2 cellular contexts compared by ENCODE assay signal in the genomic region with DNA sequence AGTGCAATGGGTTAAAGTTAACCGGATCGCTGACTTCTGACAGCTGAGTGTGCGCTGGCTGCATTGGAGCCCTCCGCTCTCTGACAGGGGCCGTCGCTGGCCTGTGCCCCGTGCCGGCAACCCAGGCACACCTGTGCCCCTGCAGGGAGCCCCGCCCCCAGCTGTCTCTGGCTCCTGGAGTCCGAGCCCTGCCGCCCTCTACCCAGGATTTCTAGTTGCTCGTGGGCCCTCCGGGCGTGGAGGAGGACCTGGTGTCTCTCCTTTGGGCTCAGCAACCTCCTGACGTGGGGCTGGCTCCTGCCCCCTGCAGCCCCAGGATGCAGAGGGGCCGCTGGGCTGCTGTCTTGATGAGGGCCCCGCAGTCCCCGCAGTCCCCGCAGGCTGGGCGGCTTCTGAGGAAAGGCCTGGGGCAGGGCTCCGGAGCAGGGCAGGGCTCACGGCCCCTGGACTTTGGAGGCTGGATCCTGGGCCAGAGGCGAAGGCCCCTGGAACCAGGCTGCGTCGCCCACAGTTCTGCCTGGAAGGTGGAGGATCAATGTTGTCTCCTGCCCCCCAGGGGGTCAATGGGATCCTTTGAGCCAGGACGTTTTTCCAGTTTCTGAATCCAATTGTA.
TF ChIP-seq lines count a peak whose summit lies in the region.

No MANE protein-coding gene starts in this region.

TF ChIP-seq in WTC11, 78 proteins besides CTCF, POLR2A, EP300 and RAD21 (continued from another document):
- TF ChIP-seq JAZF1 (CRISPR knock-in tag; IDR thresholded peaks at IDR 0.05): no peak
- TF ChIP-seq GRHL2 (CRISPR knock-in tag; IDR thresholded peaks at IDR 0.05; ENCODE audit: insufficient replicate concordance, severe bottlenecking): no peak
- TF ChIP-seq, protein P1, sequence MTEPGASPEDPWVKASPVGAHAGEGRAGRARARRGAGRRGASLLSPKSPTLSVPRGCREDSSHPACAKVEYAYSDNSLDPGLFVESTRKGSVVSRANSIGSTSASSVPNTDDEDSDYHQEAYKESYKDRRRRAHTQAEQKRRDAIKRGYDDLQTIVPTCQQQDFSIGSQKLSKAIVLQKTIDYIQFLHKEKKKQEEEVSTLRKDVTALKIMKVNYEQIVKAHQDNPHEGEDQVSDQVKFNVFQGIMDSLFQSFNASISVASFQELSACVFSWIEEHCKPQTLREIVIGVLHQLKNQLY (CRISPR knock-in tag; IDR thresholded peaks at IDR 0.05): no peak
- no peak for TF ChIP-seq RELA (CRISPR knock-in tag; IDR thresholded peaks at IDR 0.05; ENCODE audit: borderline replicate concordance)
- no peak for TF ChIP-seq NFE2L1 (CRISPR knock-in tag; IDR thresholded peaks at IDR 0.05)
- no peak for TF ChIP-seq GABPB1 (CRISPR knock-in tag; IDR thresholded peaks at IDR 0.05)
- TF ChIP-seq, protein P2, sequence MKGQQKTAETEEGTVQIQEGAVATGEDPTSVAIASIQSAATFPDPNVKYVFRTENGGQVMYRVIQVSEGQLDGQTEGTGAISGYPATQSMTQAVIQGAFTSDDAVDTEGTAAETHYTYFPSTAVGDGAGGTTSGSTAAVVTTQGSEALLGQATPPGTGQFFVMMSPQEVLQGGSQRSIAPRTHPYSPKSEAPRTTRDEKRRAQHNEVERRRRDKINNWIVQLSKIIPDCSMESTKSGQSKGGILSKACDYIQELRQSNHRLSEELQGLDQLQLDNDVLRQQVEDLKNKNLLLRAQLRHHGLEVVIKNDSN (CRISPR knock-in tag; IDR thresholded peaks at IDR 0.05): no peak
- TF ChIP-seq CBFB (CRISPR knock-in tag; IDR thresholded peaks at IDR 0.05; ENCODE audit: low read depth): no peak
- TF ChIP-seq, protein P3, sequence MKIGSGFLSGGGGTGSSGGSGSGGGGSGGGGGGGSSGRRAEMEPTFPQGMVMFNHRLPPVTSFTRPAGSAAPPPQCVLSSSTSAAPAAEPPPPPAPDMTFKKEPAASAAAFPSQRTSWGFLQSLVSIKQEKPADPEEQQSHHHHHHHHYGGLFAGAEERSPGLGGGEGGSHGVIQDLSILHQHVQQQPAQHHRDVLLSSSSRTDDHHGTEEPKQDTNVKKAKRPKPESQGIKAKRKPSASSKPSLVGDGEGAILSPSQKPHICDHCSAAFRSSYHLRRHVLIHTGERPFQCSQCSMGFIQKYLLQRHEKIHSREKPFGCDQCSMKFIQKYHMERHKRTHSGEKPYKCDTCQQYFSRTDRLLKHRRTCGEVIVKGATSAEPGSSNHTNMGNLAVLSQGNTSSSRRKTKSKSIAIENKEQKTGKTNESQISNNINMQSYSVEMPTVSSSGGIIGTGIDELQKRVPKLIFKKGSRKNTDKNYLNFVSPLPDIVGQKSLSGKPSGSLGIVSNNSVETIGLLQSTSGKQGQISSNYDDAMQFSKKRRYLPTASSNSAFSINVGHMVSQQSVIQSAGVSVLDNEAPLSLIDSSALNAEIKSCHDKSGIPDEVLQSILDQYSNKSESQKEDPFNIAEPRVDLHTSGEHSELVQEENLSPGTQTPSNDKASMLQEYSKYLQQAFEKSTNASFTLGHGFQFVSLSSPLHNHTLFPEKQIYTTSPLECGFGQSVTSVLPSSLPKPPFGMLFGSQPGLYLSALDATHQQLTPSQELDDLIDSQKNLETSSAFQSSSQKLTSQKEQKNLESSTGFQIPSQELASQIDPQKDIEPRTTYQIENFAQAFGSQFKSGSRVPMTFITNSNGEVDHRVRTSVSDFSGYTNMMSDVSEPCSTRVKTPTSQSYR (CRISPR knock-in tag; IDR thresholded peaks at IDR 0.05): no peak
- TF ChIP-seq, protein P4, sequence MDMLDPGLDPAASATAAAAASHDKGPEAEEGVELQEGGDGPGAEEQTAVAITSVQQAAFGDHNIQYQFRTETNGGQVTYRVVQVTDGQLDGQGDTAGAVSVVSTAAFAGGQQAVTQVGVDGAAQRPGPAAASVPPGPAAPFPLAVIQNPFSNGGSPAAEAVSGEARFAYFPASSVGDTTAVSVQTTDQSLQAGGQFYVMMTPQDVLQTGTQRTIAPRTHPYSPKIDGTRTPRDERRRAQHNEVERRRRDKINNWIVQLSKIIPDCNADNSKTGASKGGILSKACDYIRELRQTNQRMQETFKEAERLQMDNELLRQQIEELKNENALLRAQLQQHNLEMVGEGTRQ (CRISPR knock-in tag; IDR thresholded peaks at IDR 0.05): no peak
- TF ChIP-seq, protein P5, sequence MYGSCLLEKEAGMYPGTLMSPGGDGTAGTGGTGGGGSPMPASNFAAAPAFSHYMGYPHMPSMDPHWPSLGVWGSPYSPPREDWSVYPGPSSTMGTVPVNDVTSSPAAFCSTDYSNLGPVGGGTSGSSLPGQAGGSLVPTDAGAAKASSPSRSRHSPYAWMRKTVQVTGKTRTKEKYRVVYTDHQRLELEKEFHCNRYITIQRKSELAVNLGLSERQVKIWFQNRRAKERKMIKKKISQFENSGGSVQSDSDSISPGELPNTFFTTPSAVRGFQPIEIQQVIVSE (CRISPR knock-in tag; IDR thresholded peaks at IDR 0.05; ENCODE audit: borderline replicate concordance): no peak

TF ChIP-seq in HepG2, 621 proteins besides CTCF, POLR2A, EP300 and RAD21 (continued from another document):
- TF ChIP-seq, protein P6, sequence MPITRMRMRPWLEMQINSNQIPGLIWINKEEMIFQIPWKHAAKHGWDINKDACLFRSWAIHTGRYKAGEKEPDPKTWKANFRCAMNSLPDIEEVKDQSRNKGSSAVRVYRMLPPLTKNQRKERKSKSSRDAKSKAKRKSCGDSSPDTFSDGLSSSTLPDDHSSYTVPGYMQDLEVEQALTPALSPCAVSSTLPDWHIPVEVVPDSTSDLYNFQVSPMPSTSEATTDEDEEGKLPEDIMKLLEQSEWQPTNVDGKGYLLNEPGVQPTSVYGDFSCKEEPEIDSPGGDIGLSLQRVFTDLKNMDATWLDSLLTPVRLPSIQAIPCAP (CRISPR knock-in tag; IDR thresholded peaks at IDR 0.05; ENCODE audit: low read depth): no peak
- TF ChIP-seq, protein P1 (CRISPR knock-in tag; IDR thresholded peaks at IDR 0.05): no peak
- TF ChIP-seq RFX1 (IDR thresholded peaks at IDR 0.05) (no peak), NPAS2 (CRISPR knock-in tag; IDR thresholded peaks at IDR 0.05; ENCODE audit: borderline replicate concordance) (no peak), ZNF883 (CRISPR knock-in tag; IDR thresholded peaks at IDR 0.05; ENCODE audit: not compliant biosample characterization) (no peak)
- TF ChIP-seq, protein P7, sequence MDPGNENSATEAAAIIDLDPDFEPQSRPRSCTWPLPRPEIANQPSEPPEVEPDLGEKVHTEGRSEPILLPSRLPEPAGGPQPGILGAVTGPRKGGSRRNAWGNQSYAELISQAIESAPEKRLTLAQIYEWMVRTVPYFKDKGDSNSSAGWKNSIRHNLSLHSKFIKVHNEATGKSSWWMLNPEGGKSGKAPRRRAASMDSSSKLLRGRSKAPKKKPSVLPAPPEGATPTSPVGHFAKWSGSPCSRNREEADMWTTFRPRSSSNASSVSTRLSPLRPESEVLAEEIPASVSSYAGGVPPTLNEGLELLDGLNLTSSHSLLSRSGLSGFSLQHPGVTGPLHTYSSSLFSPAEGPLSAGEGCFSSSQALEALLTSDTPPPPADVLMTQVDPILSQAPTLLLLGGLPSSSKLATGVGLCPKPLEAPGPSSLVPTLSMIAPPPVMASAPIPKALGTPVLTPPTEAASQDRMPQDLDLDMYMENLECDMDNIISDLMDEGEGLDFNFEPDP (CRISPR knock-in tag; conservative IDR thresholded peaks at IDR 0.05): no peak
- TF ChIP-seq, protein P8, sequence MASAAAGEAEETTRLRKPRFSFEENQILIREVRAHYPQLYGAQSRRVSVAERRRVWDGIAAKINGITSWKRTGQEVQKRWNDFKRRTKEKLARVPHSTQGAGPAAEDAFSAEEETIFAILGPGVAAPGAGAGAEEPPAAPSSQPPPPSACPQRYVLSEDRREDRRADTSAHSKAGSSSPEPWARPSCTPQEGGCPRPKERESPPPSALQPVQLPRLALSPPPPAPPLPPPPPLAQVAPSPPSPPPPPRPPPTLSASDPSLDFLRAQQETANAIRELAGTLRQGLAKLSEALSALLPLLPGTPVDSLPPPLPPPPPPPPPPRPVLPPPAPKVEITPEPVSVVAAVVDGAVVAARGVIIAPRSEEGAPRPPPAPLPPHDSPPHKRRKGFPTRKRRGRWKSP (CRISPR knock-in tag; IDR thresholded peaks at IDR 0.05): no peak
